ENCODE assay signal across 10 cellular contexts in genomic region chr17:34519286-34519685, GRCh38.
DNase-seq lines count a peak whose midpoint lies in the region; ATAC-seq and TF ChIP-seq lines count a peak whose summit lies in the region.
"Had no signal": no experiment of that assay in that cellular context is flagged by ENCODE, and none has a peak within 500 bp of the region (broad histone marks: within the 10 kb centered on the region; RNA-seq: fewer than 3 reads in every experiment).

No MANE protein-coding gene starts in this region.

- H3K27ac Mint-ChIP-seq in activated CD4-positive, alpha-beta memory T cell treated with anti-CD3 and anti-CD28 coated beads, Interleukin-2, amount 10 ng/mL, durations not matched to agents 7 days and 5 days, result no peak overlapping the region
- H3K27ac Mint-ChIP-seq: activated naive CD8-positive, alpha-beta T cell had no signal

- no peaks in the 10 kb centered on the region for H3K36me3 ChIP-seq in GM23248 (ENCODE audit: low read depth)
- no peaks in the 10 kb centered on the region for H3K36me3 ChIP-seq in liver (ENCODE audit: control insufficient read depth in 4 of 4, insufficient read depth in 3 of 4, low read depth in 1 of 4, low read length in 3 of 4)

- no peaks in the 10 kb centered on the region for H3F3A ChIP-seq in GM23248 (ENCODE audit: insufficient read depth)

- DNase-seq in D341Med (ENCODE audit: low spot score) (peak; percentile 61), GM23248 (peak; percentile 2), Ammon's horn (ENCODE audit: low spot score) (no peak), NCI-H1694 (lab: John Stamatoyannopoulos, UW) (no peak), AG08396 (ENCODE audit: low spot score) (no peak)
- peak; percentile 19 for DNase-seq in activated CD4-positive, alpha-beta memory T cell treated with anti-CD3 and anti-CD28 coated beads, Interleukin-2, amount 10 ng/mL, durations not matched to agents 7 days and 5 days
- DNase-seq: mesenchymal stem cell had no signal

- H3K4me3 ChIP-seq in GM23248 (no peak overlapping the region), liver (ENCODE audit: low read depth in 1 of 3, low read length in 3 of 3) (no peak overlapping the region)

- H3K27me3 Mint-ChIP-seq in activated CD4-positive, alpha-beta memory T cell treated with anti-CD3 and anti-CD28 coated beads, Interleukin-2, amount 10 ng/mL, durations not matched to agents 7 days and 5 days, result peaks cover 11% of the 10 kb centered on the region

- H3K4me1 Mint-ChIP-seq in activated CD4-positive, alpha-beta memory T cell treated with anti-CD3 and anti-CD28 coated beads, Interleukin-2, amount 10 ng/mL, durations not matched to agents 7 days and 5 days, result no peaks in the 10 kb centered on the region

- no peaks in the 10 kb centered on the region for H4K20me1 ChIP-seq in GM23248 (ENCODE audit: insufficient read depth)

- H3K9ac ChIP-seq in GM23248 (no peak overlapping the region), liver (ENCODE audit: low read depth in 1 of 2, low read length in 2 of 2) (no peak overlapping the region)

- H3K36me3 Mint-ChIP-seq in activated CD4-positive, alpha-beta memory T cell treated with anti-CD3 and anti-CD28 coated beads, Interleukin-2, amount 10 ng/mL, durations not matched to agents 7 days and 5 days (ENCODE audit: low read depth), result no peaks in the 10 kb centered on the region
- H3K36me3 Mint-ChIP-seq: activated naive CD8-positive, alpha-beta T cell had no signal

- CTCF ChIA-PET in activated CD4-positive, alpha-beta memory T cell treated with anti-CD3 and anti-CD28 coated beads, Interleukin-2, amount 10 ng/mL, durations not matched to agents 7 days and 5 days (lab: Charles Lee), result interaction anchor here (0.6 to 1.4 kb wide), 4 partner anchors 12 to 130 kb away, joined by 3 read pairs; no protein-coding TSS in a partner anchor

- no peaks in the 10 kb centered on the region for H3K9me3 ChIP-seq in GM23248 (ENCODE audit: low read depth)
- no peaks in the 10 kb centered on the region for H3K9me3 ChIP-seq in liver (ENCODE audit: control insufficient read depth in 4 of 4, low read length in 3 of 4)

- H3K27me3 ChIP-seq in GM23248 (replicated peaks; ENCODE audit: insufficient read depth) (0 out of 2 replicates have a peak, but pooled peaks cover 19% of the 10 kb centered on the region), liver (ENCODE audit: control insufficient read depth in 4 of 4, insufficient read depth in 4 of 4, low read length in 3 of 4) (no peaks in the 10 kb centered on the region)

- WGBS in GM23248 (ENCODE audit: low coverage in 1 of 2, low lambda C conversion rate in 2 of 2, missing lambda C conversion rate in 2 of 2), 2 experiments, result 20% methylated on average over 7 of the region's 7 CpGs
- 53% methylated on average over 7 of the region's 7 CpGs for WGBS in liver

- POLR2A ChIA-PET in activated CD4-positive, alpha-beta memory T cell treated with anti-CD3 and anti-CD28 coated beads, Interleukin-2, amount 10 ng/mL, durations not matched to agents 7 days and 5 days (lab: Charles Lee), result no interaction called here

- H3K79me2 ChIP-seq in GM23248 (ENCODE audit: insufficient read depth), result no peaks in the 10 kb centered on the region

- no peak overlapping the region for H3K4me3 Mint-ChIP-seq in activated CD4-positive, alpha-beta memory T cell treated with anti-CD3 and anti-CD28 coated beads, Interleukin-2, amount 10 ng/mL, durations not matched to agents 7 days and 5 days
- H3K4me3 Mint-ChIP-seq: activated naive CD8-positive, alpha-beta T cell had no signal

- TF ChIP-seq CTCF in liver (IDR thresholded peaks at IDR 0.05; ENCODE audit: low read depth, low read length, missing input control), result peak; percentile 16

- H3K9me2 ChIP-seq in GM23248 (ENCODE audit: insufficient read depth), result no peaks in the 10 kb centered on the region

- H3K27ac ChIP-seq in GM23248, result no peak overlapping the region
- H3K27ac ChIP-seq in liver (ENCODE audit: low read depth in 1 of 2, low read length in 2 of 2), result no peak overlapping the region

- no peaks in the 10 kb centered on the region for H3K9me3 Mint-ChIP-seq in activated CD4-positive, alpha-beta memory T cell treated with anti-CD3 and anti-CD28 coated beads, Interleukin-2, amount 10 ng/mL, durations not matched to agents 7 days and 5 days

- no peaks in the 10 kb centered on the region for H3K4me1 ChIP-seq in GM23248 (ENCODE audit: insufficient read depth)
- no peaks in the 10 kb centered on the region for H3K4me1 ChIP-seq in liver (ENCODE audit: control insufficient read depth in 4 of 4, insufficient read depth in 4 of 4, low read length in 3 of 4)

- H2AFZ ChIP-seq in GM23248, result no peak overlapping the region

- in situ Hi-C loops in GM23248 (cut with MboI), result no loop called here

- no peak for ATAC-seq in HG03280 (IDR thresholded peaks at IDR 0.05; ENCODE audit: unreplicated experiment)

- peak; percentile 44 to 58 for TF ChIP-seq RAD21 in liver (IDR thresholded peaks at IDR 0.05)

- H3K4me2 ChIP-seq in GM23248 (ENCODE audit: unreplicated experiment), result no peak overlapping the region

TF ChIP-seq in liver, 16 proteins besides CTCF, POLR2A, EP300 and RAD21:
- TF ChIP-seq TAF1 (conservative IDR thresholded peaks at IDR 0.05), result no peak
- TF ChIP-seq HNF4G (IDR thresholded peaks at IDR 0.05), result no peak
- no peak for TF ChIP-seq EGR1 (IDR thresholded peaks at IDR 0.05; ENCODE audit: low read depth in 2 of 2)

Comparison
In these comparisons a context has a peak if more than half of its experiments do, and no peak if none do; other contexts are left out.
1. DNase-seq: peak in D341Med (single experiment), GM23248 (single experiment) and activated CD4-positive, alpha-beta memory T cell treated with anti-CD3 and anti-CD28 coated beads, Interleukin-2, amount 10 ng/mL, durations not matched to agents 7 days and 5 days (single experiment); none in Ammon's horn (single experiment), NCI-H1694 (single experiment) and AG08396 (single experiment).